In genomic region chr10:102713814-102714620, GRCh38 we compare ENCODE assay signal across 1 cellular context.
TF ChIP-seq lines count a peak whose summit lies in the region.

Gene ARL3, minus strand, starts transcription at chr10:102714397. Its CDS starts 122 bp downstream, at chr10:102714275.

TF ChIP-seq in WTC11, 78 proteins besides CTCF, POLR2A, EP300 and RAD21 (continued from another document):
- TF ChIP-seq ZNF281 (CRISPR knock-in tag; IDR thresholded peaks at IDR 0.05), result peak; percentile 69; the same call in 1 of the 2 replicates
- no peak for TF ChIP-seq FOXJ3 (CRISPR knock-in tag; IDR thresholded peaks at IDR 0.05; ENCODE audit: borderline replicate concordance)
- TF ChIP-seq SMAD3 (CRISPR knock-in tag; IDR thresholded peaks at IDR 0.05; ENCODE audit: borderline replicate concordance), result peak; percentile 60; the same call in 1 of the 2 replicates
- no peak for TF ChIP-seq NFATC4 (CRISPR knock-in tag; IDR thresholded peaks at IDR 0.05)
- peak; percentile 52 for TF ChIP-seq ZNF423 (CRISPR knock-in tag; IDR thresholded peaks at IDR 0.05)
- TF ChIP-seq NFYB (CRISPR knock-in tag; conservative IDR thresholded peaks at IDR 0.05; ENCODE audit: low read depth), result peak; percentile 56; the same call in 1 of the 2 replicates
- TF ChIP-seq ZNF425 (CRISPR knock-in tag; conservative IDR thresholded peaks at IDR 0.05), result no peak
- TF ChIP-seq E2F1 (CRISPR knock-in tag; IDR thresholded peaks at IDR 0.05), result no peak
- no peak for TF ChIP-seq ZSCAN18 (CRISPR knock-in tag; IDR thresholded peaks at IDR 0.05)
- TF ChIP-seq NR3C1 (CRISPR knock-in tag; conservative IDR thresholded peaks at IDR 0.05; ENCODE audit: low read depth), result no peak
- no peak for TF ChIP-seq ZNF121 (CRISPR knock-in tag; IDR thresholded peaks at IDR 0.05)
- 0 out of 2 replicates have a peak, but pooled peaks have one; percentile 30 for TF ChIP-seq SMAD4 (CRISPR knock-in tag; IDR thresholded peaks at IDR 0.05)
- TF ChIP-seq AFF4 (CRISPR knock-in tag; IDR thresholded peaks at IDR 0.05; ENCODE audit: borderline replicate concordance), result peak; percentile 55; the same call in 1 of the 2 replicates
- peak; percentile 82 for TF ChIP-seq USF1 (CRISPR knock-in tag; IDR thresholded peaks at IDR 0.05)
- no peak for TF ChIP-seq ZNF512 (CRISPR knock-in tag; IDR thresholded peaks at IDR 0.05; ENCODE audit: borderline replicate concordance)
